8 cellular contexts compared by ENCODE assay signal in the genomic region with DNA sequence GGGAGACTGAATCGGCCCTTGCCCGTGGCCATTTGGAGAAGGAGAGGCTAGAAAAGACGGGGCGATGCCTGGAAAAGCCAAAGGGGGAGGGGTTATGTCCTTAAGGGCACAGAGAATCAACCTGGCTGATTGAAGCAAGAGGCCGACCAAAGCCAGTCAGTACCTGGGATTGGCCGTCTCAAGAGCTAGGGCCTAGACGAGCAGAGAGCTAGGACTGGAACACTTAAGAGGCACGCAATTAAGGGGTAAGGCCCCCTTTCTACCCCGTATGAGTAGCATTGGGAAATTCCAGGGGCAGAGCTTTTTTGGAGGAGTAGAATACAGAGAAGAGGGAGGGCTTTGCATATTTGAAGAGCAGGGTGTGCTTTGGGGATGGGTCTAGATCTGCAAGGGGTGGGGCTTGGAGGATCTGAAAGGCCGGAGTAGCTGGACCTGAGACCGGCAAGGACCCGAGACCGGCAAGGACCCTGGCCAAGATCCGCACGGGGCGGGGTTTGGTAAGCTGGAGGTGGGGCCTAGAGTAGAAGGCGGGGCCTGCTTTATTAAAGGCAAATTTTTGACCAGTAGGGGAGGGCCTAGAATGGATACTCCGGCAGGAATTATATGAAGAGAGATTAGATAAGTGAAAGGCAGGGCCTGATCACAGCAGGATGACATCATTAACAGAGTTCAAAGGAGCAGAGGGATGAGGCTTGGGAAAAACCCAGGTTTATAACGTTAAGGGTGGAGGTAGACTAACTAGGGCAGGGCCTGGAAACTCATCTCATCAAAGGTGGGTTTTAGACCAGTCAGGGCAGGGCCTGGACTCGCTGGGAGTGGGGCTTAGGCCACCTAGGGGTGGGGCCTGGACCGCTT. TPM values are rescaled to one million over a fixed set of nuclear protein-coding genes. Genes with fewer than 3 reads are reported as not detected.
DNase-seq lines count a peak whose midpoint lies in the region; ATAC-seq and TF ChIP-seq lines count a peak whose summit lies in the region.

No MANE protein-coding gene starts in this region.

- H3K4me3 ChIP-seq in iPS-15b (ENCODE audit: low read depth, low read length), result peak overlapping the region; percentile 78
- H3K4me3 ChIP-seq in thoracic aorta, result peak overlapping the region; percentile 47
- no peak overlapping the region for H3K4me3 ChIP-seq in uterus

- TF ChIP-seq CTCF in WTC11 (IDR thresholded peaks at IDR 0.05) (no peak), thoracic aorta (IDR thresholded peaks at IDR 0.05) (no peak), uterus (IDR thresholded peaks at IDR 0.05) (no peak)

- peak overlapping the region; percentile 60 for H3K4me3 Mint-ChIP-seq in activated naive CD4-positive, alpha-beta T cell treated with anti-CD3 and anti-CD28 coated beads for 36 hours
- peak overlapping the region; percentile 93 for H3K4me3 Mint-ChIP-seq in WTC11

- H3K9me3 Mint-ChIP-seq in activated naive CD4-positive, alpha-beta T cell treated with anti-CD3 and anti-CD28 coated beads for 36 hours, result no peaks in the 10 kb centered on the region
- no peaks in the 10 kb centered on the region for H3K9me3 Mint-ChIP-seq in WTC11

- intact Hi-C loops in activated naive CD4-positive, alpha-beta T cell treated with anti-CD3 and anti-CD28 coated beads for 36 hours (cut with micrococcal nuclease), result no loop called here
- intact Hi-C loops in uterus (cut with DNase I; ENCODE audit: low total_unique reads), result no loop called here

- POLR2A ChIA-PET in WTC11 (lab: Charles Lee), result interaction anchor here (0.6 to 2.8 kb wide), 28 partner anchors 8 to 1359 kb away, joined by 3 to 35 read pairs (median 5); partner anchors contain the start of genes CACNG6, KMT5C and MYADM

- CTCF ChIA-PET in activated naive CD4-positive, alpha-beta T cell treated with anti-CD3 and anti-CD28 coated beads for 36 hours (lab: Charles Lee), result interaction anchor here (1.1 kb wide), 1 partner anchor 43 kb away, joined by 3 read pairs; no protein-coding TSS in a partner anchor
- CTCF ChIA-PET in WTC11 (lab: Charles Lee), result interaction anchor here (0.6 to 3.2 kb wide), 28 partner anchors 9 to 493 kb away, joined by 3 to 48 read pairs (median 5); partner anchors contain the start of genes CACNG6, CNOT3 and MYADM

- peak; percentile 32 for ATAC-seq in WTC11
- no peak for ATAC-seq in thoracic aorta (ENCODE audit: insufficient number of reproducible peaks, low FRiP score, low read depth)
- no peak for ATAC-seq in HG02870 (IDR thresholded peaks at IDR 0.05; ENCODE audit: unreplicated experiment)
- no peak for ATAC-seq in HG03097 (IDR thresholded peaks at IDR 0.05; ENCODE audit: low FRiP score, unreplicated experiment)

- H3K36me3 ChIP-seq in iPS-15b (ENCODE audit: control insufficient read depth, insufficient read depth, low read length) (no peaks in the 10 kb centered on the region), thoracic aorta (no peaks in the 10 kb centered on the region), uterus (no peaks in the 10 kb centered on the region)

- H3K27me3 ChIP-seq in iPS-15b (ENCODE audit: control insufficient read depth, insufficient read depth, low read length) (peaks cover 16% of the 10 kb centered on the region), thoracic aorta (replicated peaks; ENCODE audit: insufficient read depth) (peaks cover 16% of the 10 kb centered on the region), uterus (peaks cover 4 to 36% of the 10 kb centered on the region in 2 donors)

- TF ChIP-seq POLR2A in uterus (IDR thresholded peaks at IDR 0.05), result no peak

- no peak overlapping the region for H3K9ac ChIP-seq in iPS-15b (ENCODE audit: low read depth, low read length)

- H3K27ac ChIP-seq in thoracic aorta (no peak overlapping the region), uterus (no peak overlapping the region)

- no peak for DNase-seq in activated naive CD4-positive, alpha-beta T cell treated with anti-CD3 and anti-CD28 coated beads for 36 hours
- no peak for DNase-seq in activated naive CD4-positive, alpha-beta T cell treated with anti-CD3 and anti-CD28 coated beads, Interleukin-2, amount 50 U/mL, for 16 hours
- DNase-seq in WTC11 (ENCODE audit: low spot score) (peak; percentile 97), thoracic aorta (ENCODE audit: low spot score) (no peak), uterus (no peak)

- H3K27me3 Mint-ChIP-seq in activated naive CD4-positive, alpha-beta T cell treated with anti-CD3 and anti-CD28 coated beads for 36 hours (ENCODE audit: low read depth), result peaks cover 51% of the 10 kb centered on the region
- peaks cover 4% of the 10 kb centered on the region; the same call in 1 of the 2 replicates for H3K27me3 Mint-ChIP-seq in WTC11 (ENCODE audit: low read depth)

- no peaks in the 10 kb centered on the region for H3K9me3 ChIP-seq in iPS-15b (ENCODE audit: control insufficient read depth, insufficient read depth, low read length)
- H3K9me3 ChIP-seq in thoracic aorta, result no peaks in the 10 kb centered on the region
- no peaks in the 10 kb centered on the region for H3K9me3 ChIP-seq in uterus

- H3K27ac Mint-ChIP-seq in activated naive CD4-positive, alpha-beta T cell treated with anti-CD3 and anti-CD28 coated beads for 36 hours, result no peak overlapping the region
- peak overlapping the region; percentile 100 for H3K27ac Mint-ChIP-seq in WTC11

- H3K4me1 Mint-ChIP-seq in activated naive CD4-positive, alpha-beta T cell treated with anti-CD3 and anti-CD28 coated beads for 36 hours (ENCODE audit: low read depth), result peaks cover 33% of the 10 kb centered on the region
- H3K4me1 Mint-ChIP-seq in WTC11, result peaks cover 15% of the 10 kb centered on the region

- H3K36me3 Mint-ChIP-seq in activated naive CD4-positive, alpha-beta T cell treated with anti-CD3 and anti-CD28 coated beads for 36 hours (ENCODE audit: low read depth), result peaks cover 2% of the 10 kb centered on the region
- 0 out of 2 replicates have a peak, but pooled peaks cover under 1% of the 10 kb centered on the region for H3K36me3 Mint-ChIP-seq in WTC11

- H3K4me1 ChIP-seq in iPS-15b (ENCODE audit: control insufficient read depth, insufficient read depth, low read length) (no peaks in the 10 kb centered on the region), thoracic aorta (ENCODE audit: control insufficient read depth in 1 of 2, low read depth in 2 of 2) (peaks cover 0 to 18% of the 10 kb centered on the region in 2 donors), uterus (peaks cover 0 to 11% of the 10 kb centered on the region in 2 donors)

TF ChIP-seq in WTC11, 78 proteins besides CTCF, POLR2A, EP300 and RAD21 (continues in another document):
- no peak for TF ChIP-seq CREB1 (CRISPR knock-in tag; IDR thresholded peaks at IDR 0.05)
- 0 out of 2 replicates have a peak, but pooled peaks have one; percentile 59 for TF ChIP-seq ERG (CRISPR knock-in tag; IDR thresholded peaks at IDR 0.05)
- TF ChIP-seq NFATC4 (CRISPR knock-in tag; IDR thresholded peaks at IDR 0.05), result peak; percentile 80
- no peak for TF ChIP-seq ZNF121 (CRISPR knock-in tag; IDR thresholded peaks at IDR 0.05)
- TF ChIP-seq PRRX2 (CRISPR knock-in tag; IDR thresholded peaks at IDR 0.05), result 0 out of 2 replicates have a peak, but pooled peaks have one; percentile 29
- TF ChIP-seq ZNF423 (CRISPR knock-in tag; IDR thresholded peaks at IDR 0.05), result no peak
- no peak for TF ChIP-seq ATF6 (CRISPR knock-in tag; IDR thresholded peaks at IDR 0.05)
- TF ChIP-seq ZNF317 (CRISPR knock-in tag; IDR thresholded peaks at IDR 0.05; ENCODE audit: borderline replicate concordance, low read depth), result no peak
- peak; percentile 65; the same call in 1 of the 2 replicates for TF ChIP-seq ZNF671 (CRISPR knock-in tag; IDR thresholded peaks at IDR 0.05)
- no peak for TF ChIP-seq GABPB1 (CRISPR knock-in tag; IDR thresholded peaks at IDR 0.05)

RNA-seq across cellular contexts. Expression of gene CACNG6, which starts 10.7 kb away (rescaled TPM):
- not detected for total RNA-seq in activated naive CD4-positive, alpha-beta T cell treated with anti-CD3 and anti-CD28 coated beads for 36 hours
- total RNA-seq in WTC11 (2021), result 2.5 to 3.3 TPM (median 2.5 TPM) in 3 replicates
- not detected for total RNA-seq in thoracic aorta
- 1 to 10 TPM in 1 of 4 donors, under 1 TPM in 1, not detected in 2; 0.55 to 1.7 TPM for total RNA-seq in uterus

RNA-seq across cellular contexts. Expression of gene CACNG8, which starts 18.0 kb away (rescaled TPM):
- not detected for total RNA-seq in activated naive CD4-positive, alpha-beta T cell treated with anti-CD3 and anti-CD28 coated beads for 36 hours
- total RNA-seq in WTC11 (2021), result 12.5 to 15.7 TPM (median 15.1 TPM) in 3 replicates
- not detected for total RNA-seq in thoracic aorta
- total RNA-seq in uterus, result under 1 TPM in 2 of 4 donors, not detected in 2; 0.21 to 0.24 TPM

Comparison
In these comparisons a context has a peak if more than half of its experiments do, and no peak if none do; other contexts are left out.
1. H3K4me3 ChIP-seq: peak in iPS-15b (single experiment) and thoracic aorta (single experiment); none in uterus (0 of 2).
2. RNA of gene CACNG8, which starts 18.0 kb away (total RNA-seq): 12.5 to 15.7 TPM in WTC11; 0.21 to 0.24 TPM in uterus, not detected in activated naive CD4-positive, alpha-beta T cell treated with anti-CD3 and anti-CD28 coated beads for 36 hours and not detected in thoracic aorta; every median in the first group is over 10 times any median in the second.